18 cellular contexts compared by ENCODE assay signal in the genomic region with DNA sequence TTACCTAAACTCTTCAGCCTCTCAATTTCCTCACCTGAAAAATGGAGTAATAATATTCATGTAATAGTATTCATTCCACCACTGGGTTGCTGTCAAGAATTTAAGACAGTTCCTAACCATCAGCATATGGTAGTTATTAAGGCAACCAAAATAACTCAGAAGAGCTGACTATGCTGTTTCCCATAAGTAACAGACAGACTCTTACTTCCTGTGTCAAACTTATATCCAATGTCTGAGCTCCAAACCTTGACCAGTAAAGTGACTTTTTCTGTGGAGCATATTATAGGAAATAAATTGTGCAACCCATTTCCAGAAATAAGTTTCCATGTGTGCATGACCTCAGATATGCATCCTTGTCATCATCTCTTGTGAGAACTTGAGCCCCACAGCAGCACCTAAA.
DNase-seq lines count a peak whose midpoint lies in the region; ATAC-seq and TF ChIP-seq lines count a peak whose summit lies in the region.
"Had no signal": no experiment of that assay in that cellular context is flagged by ENCODE, and none has a peak within 500 bp of the region (broad histone marks: within the 10 kb centered on the region; RNA-seq: fewer than 3 reads in every experiment).

No MANE protein-coding gene starts in this region.

- peaks cover 3 to 75% (median 34%) of the 10 kb centered on the region in 3 experiments for H3K36me3 ChIP-seq in naive thymus-derived CD4-positive, alpha-beta T cell (ENCODE audit: control insufficient read depth in 2 of 3, insufficient read depth in 3 of 3, low read length in 3 of 3)

- peak; percentile 40 for DNase-seq in activated CD4-positive, alpha-beta T cell treated with anti-CD3 and anti-CD28 coated beads, Interleukin-2, amount 10 ng/mL, durations not matched to agents 24 days and 14 days
- DNase-seq in activated CD4-positive, alpha-beta T cell treated with anti-CD3 and anti-CD28 coated beads for 48 hours: no peak
- peak; percentile 48 for DNase-seq in GM04504 (ENCODE audit: low read depth)
- no peak for DNase-seq in naive thymus-derived CD4-positive, alpha-beta T cell
- no peak for DNase-seq in GM13977 (ENCODE audit: low spot score)
- DNase-seq: activated CD4-positive, alpha-beta T cell treated with anti-CD3 and anti-CD28 coated beads for 4 hours; cerebellar nuclear complex; endodermal cell; foreskin keratinocyte; NCI-H2081; NCI-H526; OCI-M1; stimulated activated naive CD4-positive, alpha-beta T cell treated with Interleukin-2 at 50 U/mL for 16 hours had no signal

- no peaks in the 10 kb centered on the region for H3K9me3 ChIP-seq in naive thymus-derived CD4-positive, alpha-beta T cell (ENCODE audit: control insufficient read depth in 2 of 3, low read length in 3 of 3)

- peaks cover 26 to 72% of the 10 kb centered on the region in 2 donors for H3K4me1 ChIP-seq in naive thymus-derived CD4-positive, alpha-beta T cell (ENCODE audit: control insufficient read depth in 2 of 2, insufficient read depth in 2 of 2, low read length in 2 of 2)
- H3K4me1 ChIP-seq: foreskin keratinocyte had no signal

- intact Hi-C loops in activated CD4-positive, alpha-beta T cell treated with anti-CD3 and anti-CD28 coated beads, Interleukin-2, amount 10 ng/mL, durations not matched to agents 24 days and 14 days (cut with micrococcal nuclease): no loop called here
- intact Hi-C loops in naive thymus-derived CD4-positive, alpha-beta T cell (cut with micrococcal nuclease): no loop called here

- CTCF ChIA-PET in naive thymus-derived CD4-positive, alpha-beta T cell (lab: Charles Lee): interaction anchor here (0.8 to 2.2 kb wide), 3 partner anchors 9 to 39 kb away, joined by 3 to 6 read pairs (median 3); no protein-coding TSS in a partner anchor

- no peak overlapping the region for H3K4me3 ChIP-seq in naive thymus-derived CD4-positive, alpha-beta T cell (ENCODE audit: low read length)

- peaks cover 57% of the 10 kb centered on the region for H3K4me1 Mint-ChIP-seq in activated CD4-positive, alpha-beta T cell treated with anti-CD3 and anti-CD28 coated beads, Interleukin-2, amount 10 ng/mL, durations not matched to agents 24 days and 14 days
- peaks cover 83% of the 10 kb centered on the region for H3K4me1 Mint-ChIP-seq in activated naive CD8-positive, alpha-beta T cell (ENCODE audit: low read depth)
- peaks cover 33 to 97% (median 86%) of the 10 kb centered on the region in 7 donors for H3K4me1 Mint-ChIP-seq in naive thymus-derived CD4-positive, alpha-beta T cell

- no peak for TF ChIP-seq CTCF in GM13977 (IDR thresholded peaks at IDR 0.05; ENCODE audit: extremely low read depth, insufficient read depth, missing control alignments)

- peaks cover 59% of the 10 kb centered on the region for H3K36me3 Mint-ChIP-seq in activated CD4-positive, alpha-beta T cell treated with anti-CD3 and anti-CD28 coated beads, Interleukin-2, amount 10 ng/mL, durations not matched to agents 24 days and 14 days (ENCODE audit: low read depth)
- H3K36me3 Mint-ChIP-seq in activated naive CD8-positive, alpha-beta T cell: peaks cover 22% of the 10 kb centered on the region
- peaks cover 16 to 68% (median 56%) of the 10 kb centered on the region in 5 donors for H3K36me3 Mint-ChIP-seq in naive thymus-derived CD4-positive, alpha-beta T cell

- peak overlapping the region; percentile 0 for H3K27ac ChIP-seq in naive thymus-derived CD4-positive, alpha-beta T cell (ENCODE audit: low read depth, low read length)
- H3K27ac ChIP-seq: foreskin keratinocyte had no signal

- H3K27me3 ChIP-seq in naive thymus-derived CD4-positive, alpha-beta T cell (ENCODE audit: control insufficient read depth in 2 of 2, insufficient read depth in 2 of 2, low read length in 2 of 2): no peaks in the 10 kb centered on the region
- H3K27me3 ChIP-seq: foreskin keratinocyte had no signal

- in situ Hi-C loops in GM13977 (cut with MboI; ENCODE audit: low pct_unique_long_range_greater_than_20kb, low sequenced_read_pairs, unreplicated experiment): no loop called here

- POLR2A ChIA-PET in naive thymus-derived CD4-positive, alpha-beta T cell (lab: Charles Lee): interaction anchor here (0.6 to 9.0 kb wide), 12 partner anchors 9 to 102 kb away, joined by 3 to 55 read pairs (median 4); no protein-coding TSS in a partner anchor

- no peaks in the 10 kb centered on the region for H3K27me3 Mint-ChIP-seq in activated CD4-positive, alpha-beta T cell treated with anti-CD3 and anti-CD28 coated beads, Interleukin-2, amount 10 ng/mL, durations not matched to agents 24 days and 14 days
- no peaks in the 10 kb centered on the region for H3K27me3 Mint-ChIP-seq in activated naive CD8-positive, alpha-beta T cell
- H3K27me3 Mint-ChIP-seq in naive thymus-derived CD4-positive, alpha-beta T cell: no peaks in the 10 kb centered on the region

- no peak overlapping the region for H3K27ac Mint-ChIP-seq in activated CD4-positive, alpha-beta T cell treated with anti-CD3 and anti-CD28 coated beads, Interleukin-2, amount 10 ng/mL, durations not matched to agents 24 days and 14 days
- H3K27ac Mint-ChIP-seq in activated naive CD8-positive, alpha-beta T cell: peak overlapping the region; percentile 82
- H3K27ac Mint-ChIP-seq in naive thymus-derived CD4-positive, alpha-beta T cell: peak overlapping the region; percentile 22 to 94 (median 85)
- H3K27ac Mint-ChIP-seq: endodermal cell, type B pancreatic cell had no signal

- ATAC-seq in naive thymus-derived CD4-positive, alpha-beta T cell: no peak
- ATAC-seq in HG03196 (IDR thresholded peaks at IDR 0.05; ENCODE audit: unreplicated experiment): no peak
- ATAC-seq in GM18511 (IDR thresholded peaks at IDR 0.05; ENCODE audit: unreplicated experiment): no peak
- ATAC-seq: foreskin keratinocyte had no signal

- no peaks in the 10 kb centered on the region for H3K9me3 Mint-ChIP-seq in activated CD4-positive, alpha-beta T cell treated with anti-CD3 and anti-CD28 coated beads, Interleukin-2, amount 10 ng/mL, durations not matched to agents 24 days and 14 days
- no peaks in the 10 kb centered on the region for H3K9me3 Mint-ChIP-seq in activated naive CD8-positive, alpha-beta T cell (ENCODE audit: low read depth)
- peaks cover 0 to 8% (median 0%) of the 10 kb centered on the region in 11 donors for H3K9me3 Mint-ChIP-seq in naive thymus-derived CD4-positive, alpha-beta T cell
- H3K9me3 Mint-ChIP-seq: endodermal cell, neural crest cell, type B pancreatic cell had no signal

- H3K4me3 Mint-ChIP-seq in activated CD4-positive, alpha-beta T cell treated with anti-CD3 and anti-CD28 coated beads, Interleukin-2, amount 10 ng/mL, durations not matched to agents 24 days and 14 days: no peak overlapping the region
- H3K4me3 Mint-ChIP-seq in activated naive CD8-positive, alpha-beta T cell: no peak overlapping the region
- peak overlapping the region in 3 of 10 donors; percentile 42 to 62 (median 46) for H3K4me3 Mint-ChIP-seq in naive thymus-derived CD4-positive, alpha-beta T cell
- H3K4me3 Mint-ChIP-seq: endodermal cell, neural crest cell, type B pancreatic cell had no signal

Comparison
In these comparisons a context has a peak if more than half of its experiments do, and no peak if none do; other contexts are left out.
1. DNase-seq: peak in activated CD4-positive, alpha-beta T cell treated with anti-CD3 and anti-CD28 coated beads, Interleukin-2, amount 10 ng/mL, durations not matched to agents 24 days and 14 days (single experiment) and GM04504 (single experiment); none in activated CD4-positive, alpha-beta T cell treated with anti-CD3 and anti-CD28 coated beads for 48 hours (single experiment), naive thymus-derived CD4-positive, alpha-beta T cell (0 of 9) and GM13977 (single experiment).